Comparison of ENCODE assay signal across 25 cellular contexts in the genomic region with DNA sequence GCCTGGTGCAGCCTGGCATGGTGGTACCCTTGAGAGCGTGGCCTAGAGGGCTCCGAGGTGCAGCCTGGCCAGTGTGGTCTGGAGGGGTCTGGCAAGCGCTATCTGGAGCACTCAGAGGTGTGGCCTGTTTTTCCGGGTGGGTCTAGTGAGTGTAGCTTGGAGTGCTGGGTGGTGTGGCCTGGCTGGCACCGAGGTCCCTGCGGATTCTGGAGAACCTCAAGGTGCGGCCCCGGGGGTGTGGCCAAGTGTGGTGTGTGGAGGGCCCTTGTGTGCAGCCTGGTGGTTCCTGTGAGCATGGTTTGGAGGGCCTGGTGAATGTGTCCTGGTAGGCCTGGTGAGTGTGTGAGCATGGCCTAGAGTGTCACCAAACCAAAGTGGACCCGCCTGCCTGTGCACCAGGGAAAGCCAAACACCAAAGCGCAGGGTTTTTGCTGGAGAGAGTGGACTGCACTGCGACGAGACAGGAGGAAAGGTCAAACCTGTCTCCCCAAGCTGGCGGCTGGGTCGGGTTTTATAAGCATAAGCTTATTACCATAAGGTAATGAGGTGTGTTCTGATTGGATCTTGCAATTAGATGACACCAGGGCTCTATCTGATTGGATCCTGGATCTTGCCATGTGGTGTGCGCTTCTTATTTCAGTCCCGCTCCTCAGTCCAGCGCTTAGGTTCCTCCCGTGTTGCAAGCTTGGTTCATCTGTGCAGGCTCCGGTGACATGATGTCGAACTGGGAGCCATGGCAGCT. TPM values are rescaled to one million over a fixed set of nuclear protein-coding genes. Genes with fewer than 3 reads are reported as not detected.
A peak's percentile ranks its signal among the peaks of the same experiment; 100 is the strongest.
DNase-seq lines count a peak whose midpoint lies in the region; ATAC-seq and TF ChIP-seq lines count a peak whose summit lies in the region.
"Had no signal": no experiment of that assay in that cellular context is flagged by ENCODE, and none has a peak within 500 bp of the region (broad histone marks: within the 10 kb centered on the region; RNA-seq: fewer than 3 reads in every experiment).

No MANE protein-coding gene starts in this region.

- TF ChIP-seq EP300 in upper lobe of left lung (IDR thresholded peaks at IDR 0.05): no peak

- H3K27me3 Mint-ChIP-seq in central memory CD8-positive, alpha-beta T cell: no peaks in the 10 kb centered on the region

- H3K27me3 ChIP-seq in lung (ENCODE audit: control insufficient read depth, insufficient read depth): no peaks in the 10 kb centered on the region
- H3K27me3 ChIP-seq in upper lobe of left lung: no peaks in the 10 kb centered on the region
- H3K27me3 ChIP-seq in SJCRH30: no peaks in the 10 kb centered on the region
- H3K27me3 ChIP-seq: adrenal gland, esophagus squamous epithelium, hepatocyte had no signal

- no peak for TF ChIP-seq CTCF in lung (IDR thresholded peaks at IDR 0.05; ENCODE audit: control extremely low read depth, extremely low read depth)
- TF ChIP-seq CTCF in upper lobe of left lung (IDR thresholded peaks at IDR 0.05): no peak

- H3K4me3 ChIP-seq in lung (no peak overlapping the region), upper lobe of left lung (no peak overlapping the region), SJCRH30 (no peak overlapping the region)
- H3K4me3 ChIP-seq: adrenal gland, coronary artery, esophagus squamous epithelium, HAP-1, hepatocyte, prostate gland had no signal

- H3K27ac ChIP-seq in lung (ENCODE audit: low read depth in 1 of 2, low read length in 1 of 2): peak overlapping the region in 1 of 2 donors; percentile 37
- no peak overlapping the region for H3K27ac ChIP-seq in upper lobe of left lung
- no peak overlapping the region for H3K27ac ChIP-seq in SJCRH30
- H3K27ac ChIP-seq: adrenal gland, coronary artery, esophagus squamous epithelium, hepatocyte, neutrophil, prostate gland had no signal

- peaks cover 0 to 6% of the 10 kb centered on the region in 2 donors for H3K36me3 ChIP-seq in lung (ENCODE audit: control insufficient read depth in 2 of 2, insufficient read depth in 2 of 2, low read length in 2 of 2)
- H3K36me3 ChIP-seq in upper lobe of left lung: no peaks in the 10 kb centered on the region
- H3K36me3 ChIP-seq in SJCRH30: peaks cover 40% of the 10 kb centered on the region
- H3K36me3 ChIP-seq: adrenal gland, HAP-1, prostate gland had no signal

- TF ChIP-seq POLR2A in upper lobe of left lung (IDR thresholded peaks at IDR 0.05): no peak

- H3K9me3 ChIP-seq in lung (ENCODE audit: control insufficient read depth in 2 of 2, insufficient read depth in 1 of 2, low read length in 1 of 2): peaks cover 0 to 3% of the 10 kb centered on the region in 2 donors
- H3K9me3 ChIP-seq in upper lobe of left lung: no peaks in the 10 kb centered on the region
- H3K9me3 ChIP-seq in SJCRH30 (replicated peaks): no peaks in the 10 kb centered on the region
- H3K9me3 ChIP-seq: adrenal gland, esophagus squamous epithelium, HAP-1, neutrophil, prostate gland had no signal

- DNase-seq in Right ventricle myocardium superior: no peak
- no peak for DNase-seq in cardiac septum (ENCODE audit: low spot score)
- no peak for DNase-seq in central memory CD8-positive, alpha-beta T cell (ENCODE audit: low spot score in 2 of 2)
- DNase-seq in lung (ENCODE audit: low spot score): peak; percentile 61
- peak; percentile 62 to 74 for DNase-seq in upper lobe of left lung
- no peak for DNase-seq in NCI-H2081 treated with DMSO at 0.1 percent for 48 hours (lab: John Stamatoyannopoulos, UW)
- no peak for DNase-seq in SJCRH30
- DNase-seq: activated CD4-positive, CD25-positive, alpha-beta regulatory T cell treated with anti-CD3 and anti-CD28 coated beads, Interleukin-2, amount 50 U/mL, for 72 hours; activated CD8-positive, alpha-beta T cell treated with anti-CD3 and anti-CD28 coated beads, Interleukin-2, amount 10 ng/mL, durations not matched to agents 7 days and 5 days; activated effector memory CD4-positive, alpha-beta T cell treated with anti-CD3 and anti-CD28 coated beads, Interleukin-2, amount 50 U/mL, for 16 hours; adrenal gland; endodermal cell; esophagus squamous epithelium; Kasumi-1; NCI-H1694; NCI-H82; PC-3; SIG-M5; stimulated activated CD8-positive, alpha-beta memory T cell treated with anti-CD3 and anti-CD28 coated beads, Interleukin-4, amount 100 ng/mL, for 48 hours had no signal

- H3K4me1 Mint-ChIP-seq in central memory CD8-positive, alpha-beta T cell: peaks cover 49% of the 10 kb centered on the region

- peaks cover 10% of the 10 kb centered on the region for H3K36me3 Mint-ChIP-seq in central memory CD8-positive, alpha-beta T cell (ENCODE audit: insufficient read depth)

- H3K4me1 ChIP-seq in lung (ENCODE audit: control insufficient read depth in 2 of 2, insufficient read depth in 2 of 2, low read length in 2 of 2) (peaks cover 6 to 23% of the 10 kb centered on the region in 2 donors), upper lobe of left lung (peaks cover 17 to 46% (median 27%) of the 10 kb centered on the region in 4 donors), SJCRH30 (no peaks in the 10 kb centered on the region; the same call in 1 of the 2 replicates)
- H3K4me1 ChIP-seq: prostate gland had no signal

- ATAC-seq in Right ventricle myocardium superior (ENCODE audit: poor library complexity): peak; percentile 5
- ATAC-seq in central memory CD8-positive, alpha-beta T cell (replicated peaks; ENCODE audit: extremely low read depth, poor library complexity, severe bottlenecking): no peak
- ATAC-seq in lung (ENCODE audit: insufficient read depth, low FRiP score): peak; percentile 49
- ATAC-seq in upper lobe of left lung (ENCODE audit: low FRiP score in 2 of 2): peak; percentile 28 to 82
- no peak for ATAC-seq in HG02973 (IDR thresholded peaks at IDR 0.05; ENCODE audit: unreplicated experiment)
- ATAC-seq: activated CD8-positive, alpha-beta T cell treated with anti-CD3 and anti-CD28 coated beads, Interleukin-2, amount 10 ng/mL, durations not matched to agents 7 days and 5 days; PC-3 had no signal

- peak overlapping the region; percentile 68 for H3K27ac Mint-ChIP-seq in central memory CD8-positive, alpha-beta T cell (ENCODE audit: low read depth)
- H3K27ac Mint-ChIP-seq: activated CD8-positive, alpha-beta T cell treated with anti-CD3 and anti-CD28 coated beads, Interleukin-2, amount 10 ng/mL, durations not matched to agents 7 days and 5 days; endodermal cell had no signal

- H3K4me3 Mint-ChIP-seq in central memory CD8-positive, alpha-beta T cell: no peak overlapping the region
- H3K4me3 Mint-ChIP-seq: activated CD8-positive, alpha-beta T cell treated with anti-CD3 and anti-CD28 coated beads, Interleukin-2, amount 10 ng/mL, durations not matched to agents 7 days and 5 days; endodermal cell had no signal

- intact Hi-C loops in Right ventricle myocardium superior (cut with DNase I): no loop called here
- intact Hi-C loops in cardiac septum (cut with DNase I): loop anchor here (5.0 kb wide), 1 partner anchor 32 kb away; no protein-coding TSS in a partner anchor

- 87 to 93% methylated on average over 20 of the region's 20 CpGs for WGBS in lung, 2 donors
- WGBS in upper lobe of left lung, 2 donors: 89 to 93% methylated on average over 14 to 20 of the region's 20 CpGs

- H3K9me3 Mint-ChIP-seq in central memory CD8-positive, alpha-beta T cell: no peaks in the 10 kb centered on the region

RNA-seq across cellular contexts. Expression of a gene that starts 35.7 kb away (rescaled TPM):
- 68.4 TPM for total RNA-seq in Right ventricle myocardium superior
- 54.6 TPM for total RNA-seq in cardiac septum
- 100 to 1,000 TPM; 118 to 125 TPM for total RNA-seq in lung
- 10 to 100 TPM; 30.0 to 67.3 TPM for polyA plus RNA-seq in lung
- 100 to 1,000 TPM; 103 to 150 (median 128) TPM for total RNA-seq in upper lobe of left lung
- 109 and 112 TPM in 2 replicates for total RNA-seq in SJCRH30 (2014; rRNA removed; shearing (Covaris generic))

Comparison
In these comparisons a context has a peak if more than half of its experiments do, and no peak if none do; other contexts are left out.
1. ATAC-seq: peak in Right ventricle myocardium superior (single experiment), lung (single experiment) and upper lobe of left lung (2 of 2); none in central memory CD8-positive, alpha-beta T cell (single experiment) and HG02973 (single experiment).
2. DNase-seq: peak in lung (single experiment) and upper lobe of left lung (2 of 2); none in Right ventricle myocardium superior (single experiment), cardiac septum (single experiment), central memory CD8-positive, alpha-beta T cell (0 of 2), NCI-H2081 treated with DMSO at 0.1 percent for 48 hours (single experiment) and SJCRH30 (0 of 2).